ENCODE assay signal across 13 cellular contexts in the genomic region with DNA sequence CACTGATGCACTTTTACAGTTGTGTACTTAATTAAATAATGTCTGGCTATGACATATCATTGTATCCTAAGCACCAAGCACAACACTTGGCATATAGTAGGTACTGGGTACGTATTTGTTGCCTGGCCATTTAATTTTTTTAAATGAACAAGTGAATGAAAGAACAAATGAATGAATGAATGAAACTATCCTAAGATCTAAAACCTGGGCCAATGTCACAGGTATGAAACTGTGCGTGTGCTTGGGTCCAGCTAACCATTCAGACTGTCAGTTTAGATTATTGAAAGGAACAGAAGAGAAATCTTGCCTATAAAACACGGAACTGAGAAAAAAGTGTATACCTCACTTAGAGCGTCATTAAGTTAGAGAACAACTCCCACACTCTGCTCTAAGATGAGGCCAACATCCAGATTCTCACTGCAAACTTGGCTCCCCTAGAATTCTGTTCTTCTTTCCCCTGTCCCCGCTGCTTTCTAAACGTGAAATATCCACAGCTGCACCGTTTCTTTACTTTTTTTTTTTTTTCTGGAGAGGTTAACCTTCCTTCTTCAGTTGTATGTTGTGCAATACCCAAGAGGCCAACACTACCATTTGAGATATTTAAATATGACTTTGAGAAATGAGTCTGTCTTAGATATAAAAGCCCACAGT. TPM values are rescaled to one million over a fixed set of nuclear protein-coding genes. Genes with fewer than 3 reads are reported as not detected.
DNase-seq lines count a peak whose midpoint lies in the region; ATAC-seq and TF ChIP-seq lines count a peak whose summit lies in the region.
"Had no signal": no experiment of that assay in that cellular context is flagged by ENCODE, and none has a peak within 500 bp of the region (broad histone marks: within the 10 kb centered on the region; RNA-seq: fewer than 3 reads in every experiment).

No MANE protein-coding gene starts in this region.

- POLR2A ChIA-PET in OCI-LY7 (lab: Charles Lee): interaction anchor here (1.2 to 6.4 kb wide), 5 partner anchors 11 to 64 kb away, joined by 6 to 134 read pairs (median 13); partner anchors contain the start of gene SMIM20

- WGBS in spleen, 5 donors: 50 to 66% (median 53%) methylated on average over 7 of the region's 7 CpGs

- H3K4me2 ChIP-seq in OCI-LY7 (ENCODE audit: low read length): peak overlapping the region; percentile 65
- H3K4me2 ChIP-seq: A549 had no signal

- peaks cover 93% of the 10 kb centered on the region for H3K4me1 ChIP-seq in OCI-LY7 (ENCODE audit: insufficient read depth, low read length, poor library complexity, severe bottlenecking)
- peaks cover 10 to 77% (median 42%) of the 10 kb centered on the region in 6 donors for H3K4me1 ChIP-seq in spleen
- H3K4me1 ChIP-seq: A549 had no signal

- CTCF ChIA-PET in OCI-LY7 (lab: Charles Lee; ENCODE audit: unreplicated experiment): no interaction called here

- no peaks in the 10 kb centered on the region for H3K4me1 Mint-ChIP-seq in activated T-cell treated with anti-CD3 and anti-CD28 coated beads, Interleukin-2, amount 50 U/mL, for 72 hours (ENCODE audit: low read depth)
- H3K4me1 Mint-ChIP-seq in activated T-cell treated with anti-CD3 and anti-CD28 coated beads, Interleukin-2, amount 50 U/mL, for 4 hours (ENCODE audit: low read depth): no peaks in the 10 kb centered on the region

- H3K36me3 ChIP-seq in OCI-LY7 (ENCODE audit: insufficient read depth, low read length) (no peaks in the 10 kb centered on the region; the same call in 1 of the 2 replicates), spleen (no peaks in the 10 kb centered on the region)

- H3K4me3 ChIP-seq in OCI-LY7 (ENCODE audit: low read depth, low read length, poor library complexity, severe bottlenecking) (no peak overlapping the region), spleen (no peak overlapping the region)
- H3K4me3 ChIP-seq: A549 had no signal

- no peaks in the 10 kb centered on the region for H3K27me3 ChIP-seq in spleen (replicated peaks in 1 of 7)

- H3K9me3 Mint-ChIP-seq in activated T-cell treated with anti-CD3 and anti-CD28 coated beads, Interleukin-2, amount 50 U/mL, for 72 hours: peaks cover 2% of the 10 kb centered on the region in 2 donors
- H3K9me3 Mint-ChIP-seq in activated T-cell treated with anti-CD3 and anti-CD28 coated beads, Interleukin-2, amount 50 U/mL, for 4 hours: no peaks in the 10 kb centered on the region

- H3K79me2 ChIP-seq in OCI-LY7 (ENCODE audit: insufficient read depth, low read depth, low read length): peaks cover 7% of the 10 kb centered on the region; the same call in 1 of the 2 replicates

- no peaks in the 10 kb centered on the region for H3K9me3 ChIP-seq in OCI-LY7 (ENCODE audit: low read length)
- H3K9me3 ChIP-seq in spleen: no peaks in the 10 kb centered on the region
- H3K9me3 ChIP-seq: A549 had no signal

- no peak for DNase-seq in activated T-cell treated with anti-CD3 and anti-CD28 coated beads, Interleukin-2, amount 50 U/mL, for 72 hours
- DNase-seq in activated T-cell treated with anti-CD3 and anti-CD28 coated beads, Interleukin-2, amount 50 U/mL, for 4 hours: no peak
- DNase-seq in OCI-LY7 (ENCODE audit: low spot score) (peak; percentile 65), spleen (no peak), cerebellar cortex (ENCODE audit: low spot score) (no peak), HK-2 (ENCODE audit: unreplicated experiment) (no peak), NCI-H1417 (lab: John Stamatoyannopoulos, UW) (no peak)
- DNase-seq: activated CD4-positive, alpha-beta T cell treated with anti-CD3 and anti-CD28 coated beads for 48 hours; hypothalamus; NCI-H748 treated with DMSO at 0.1 percent for 48 hours; nucleus accumbens had no signal

- H2AFZ ChIP-seq in OCI-LY7 (ENCODE audit: low read length): peak overlapping the region; percentile 50; the same call in 1 of the 2 replicates

- ATAC-seq in activated T-cell treated with anti-CD3 and anti-CD28 coated beads, Interleukin-2, amount 50 U/mL, for 72 hours (replicated peaks in 1 of 2): no peak
- ATAC-seq in activated T-cell treated with anti-CD3 and anti-CD28 coated beads, Interleukin-2, amount 50 U/mL, for 4 hours: no peak
- ATAC-seq in HG03045 (IDR thresholded peaks at IDR 0.05; ENCODE audit: unreplicated experiment): peak; percentile 51
- ATAC-seq: A549 had no signal

- TSS peak; percentile 81 for BruUV-seq in OCI-LY7 (replicated peaks; lab: Mats Ljungman, UMichigan)

- TF ChIP-seq POLR2A in spleen (IDR thresholded peaks at IDR 0.05): no peak

- H3K27ac ChIP-seq in OCI-LY7 (ENCODE audit: low read depth, low read length, poor library complexity, severe bottlenecking) (peak overlapping the region; percentile 99), spleen (peak overlapping the region in 7 of 8 donors; percentile 21 to 84 (median 58))
- H3K27ac ChIP-seq: A549 had no signal

- H3K9me2 ChIP-seq in OCI-LY7 (ENCODE audit: insufficient read depth, low read length): no peaks in the 10 kb centered on the region

- intact Hi-C loops in OCI-LY7 (cut with micrococcal nuclease; ENCODE audit: unreplicated experiment): no loop called here
- intact Hi-C loops in spleen (cut with DNase I; ENCODE audit: low total_unique reads): no loop called here

- no peak overlapping the region for H3K4me3 Mint-ChIP-seq in activated T-cell treated with anti-CD3 and anti-CD28 coated beads, Interleukin-2, amount 50 U/mL, for 72 hours
- H3K4me3 Mint-ChIP-seq in activated T-cell treated with anti-CD3 and anti-CD28 coated beads, Interleukin-2, amount 50 U/mL, for 4 hours: no peak overlapping the region

- H3K27ac Mint-ChIP-seq in activated T-cell treated with anti-CD3 and anti-CD28 coated beads, Interleukin-2, amount 50 U/mL, for 72 hours: peak overlapping the region; percentile 73

- H4K20me1 ChIP-seq in OCI-LY7 (ENCODE audit: insufficient read depth, low read length): no peaks in the 10 kb centered on the region

- H3K27me3 Mint-ChIP-seq in activated T-cell treated with anti-CD3 and anti-CD28 coated beads, Interleukin-2, amount 50 U/mL, for 72 hours (ENCODE audit: low read depth): peaks cover 14% of the 10 kb centered on the region
- no peaks in the 10 kb centered on the region for H3K27me3 Mint-ChIP-seq in activated T-cell treated with anti-CD3 and anti-CD28 coated beads, Interleukin-2, amount 50 U/mL, for 4 hours (ENCODE audit: low read depth)

- TF ChIP-seq CTCF in OCI-LY7 (conservative IDR thresholded peaks at IDR 0.05; ENCODE audit: low read length): no peak
- TF ChIP-seq CTCF in spleen (IDR thresholded peaks at IDR 0.05 in 8 of 11, conservative IDR thresholded peaks at IDR 0.05 in 3 of 11): no peak

- peaks cover 0 to 3% of the 10 kb centered on the region in 2 donors for H3K36me3 Mint-ChIP-seq in activated T-cell treated with anti-CD3 and anti-CD28 coated beads, Interleukin-2, amount 50 U/mL, for 72 hours (ENCODE audit: insufficient read depth in 2 of 2)
- peaks cover 3% of the 10 kb centered on the region for H3K36me3 Mint-ChIP-seq in activated T-cell treated with anti-CD3 and anti-CD28 coated beads, Interleukin-2, amount 50 U/mL, for 4 hours (ENCODE audit: insufficient read depth)

RNA-seq across cellular contexts. Expression of gene SEL1L3, which starts 17.3 kb away (rescaled TPM):
- 10 to 100 TPM; 27.7 to 61.2 TPM for total RNA-seq in activated T-cell treated with anti-CD3 and anti-CD28 coated beads, Interleukin-2, amount 50 U/mL, for 72 hours
- 10 to 100 TPM; 13.7 to 21.9 (median 19.1) TPM for total RNA-seq in activated T-cell treated with anti-CD3 and anti-CD28 coated beads, Interleukin-2, amount 50 U/mL, for 4 hours
- total RNA-seq in OCI-LY7 (2014; rRNA removed; shearing (Covaris generic)): 173 and 180 TPM in 2 replicates
- total RNA-seq in OCI-LY7 (2022) (301 and 313 TPM in 2 replicates), spleen (100 to 1,000 TPM; 125 to 319 (median 133) TPM)
- polyA plus RNA-seq in spleen: 100 to 1,000 TPM in 1 of 3 donors, 10 to 100 TPM in 2; 59.0 to 102 (median 81.3) TPM

RNA-seq across cellular contexts. Expression of gene SMIM20, which starts 33.9 kb away (rescaled TPM):
- total RNA-seq in activated T-cell treated with anti-CD3 and anti-CD28 coated beads, Interleukin-2, amount 50 U/mL, for 72 hours: 10 to 100 TPM; 24.1 to 33.9 TPM
- 10 to 100 TPM; 18.9 to 22.7 (median 19.5) TPM for total RNA-seq in activated T-cell treated with anti-CD3 and anti-CD28 coated beads, Interleukin-2, amount 50 U/mL, for 4 hours
- 33.4 and 44.0 TPM in 2 replicates for total RNA-seq in OCI-LY7 (2014; rRNA removed; shearing (Covaris generic))
- total RNA-seq in OCI-LY7 (2022) (51.2 and 53.8 TPM in 2 replicates), spleen (10 to 100 TPM; 15.7 to 25.9 (median 20.2) TPM)
- 10 to 100 TPM; 39.7 to 61.0 (median 45.8) TPM for polyA plus RNA-seq in spleen
